In genomic region chr3:142646020-142646783, GRCh38 we compare ENCODE assay signal across 15 cellular contexts. TPM values are rescaled to one million over a fixed set of nuclear protein-coding genes. Genes with fewer than 3 reads are reported as not detected.
"Had no signal": no experiment of that assay in that cellular context is flagged by ENCODE, and none has a peak within 500 bp of the region (broad histone marks: within the 10 kb centered on the region; RNA-seq: fewer than 3 reads in every experiment).

No MANE protein-coding gene starts in this region.

- DNase-seq: activated CD4-positive, alpha-beta memory T cell treated with anti-CD3 and anti-CD28 coated beads, Interleukin-2, amount 10 ng/mL, durations not matched to agents 7 days and 5 days; activated CD4-positive, CD25-positive, alpha-beta regulatory T cell treated with anti-CD3 and anti-CD28 coated beads, Interleukin-2, amount 50 U/mL, for 72 hours; activated CD8-positive, alpha-beta memory T cell treated with anti-CD3 and anti-CD28 coated beads, Interleukin-2, amount 50 U/mL, for 48 hours; activated naive CD4-positive, alpha-beta T cell; aorta; naive thymus-derived CD4-positive, alpha-beta T cell; posterior cingulate gyrus; stimulated activated CD4-positive, alpha-beta T cell treated with anti-CD3 and anti-CD28 coated beads, Interleukin-15, amount 100 ng/mL, for 24 hours; stimulated activated CD4-positive, alpha-beta T cell treated with anti-CD3 and anti-CD28 coated beads, Interleukin-4, amount 100 ng/mL, for 24 hours had no signal

- H3K4me3 Mint-ChIP-seq: activated CD4-positive, alpha-beta memory T cell treated with anti-CD3 and anti-CD28 coated beads, Interleukin-2, amount 10 ng/mL, durations not matched to agents 7 days and 5 days; activated T-helper 1 cell treated with anti-CD3 and anti-CD28 coated beads, Interleukin-12 subunit alpha, Interleukin-12 subunit beta, Interleukin-2, Interleukin-4 antibody, amounts not matched to agents 30 ng/mL and 10 ng/mL and 1 ng/mL, durations not matched to agents 14 hours and 24 hours and 36 hours; naive thymus-derived CD4-positive, alpha-beta T cell; T-helper 2 cell treated with Interferon-gamma antibody and Interleukin-4, amounts not matched to agents 5 μg/mL and 100 μg/mL, for 36 hours had no signal

- H3K27me3 ChIP-seq: cardiac muscle cell, gastroesophageal sphincter had no signal

- H3K36me3 ChIP-seq: cardiac muscle cell, gastroesophageal sphincter had no signal

- H3K9me3 Mint-ChIP-seq: activated CD4-positive, alpha-beta memory T cell treated with anti-CD3 and anti-CD28 coated beads, Interleukin-2, amount 10 ng/mL, durations not matched to agents 7 days and 5 days; activated T-helper 1 cell treated with anti-CD3 and anti-CD28 coated beads, Interleukin-12 subunit alpha, Interleukin-12 subunit beta, Interleukin-2, Interleukin-4 antibody, amounts not matched to agents 30 ng/mL and 10 ng/mL and 1 ng/mL, durations not matched to agents 14 hours and 24 hours and 36 hours; T-helper 2 cell treated with Interferon-gamma antibody and Interleukin-4, amounts not matched to agents 5 μg/mL and 100 μg/mL, for 36 hours had no signal

- H3K4me3 ChIP-seq: cardiac muscle cell, gastroesophageal sphincter had no signal

- ATAC-seq: gastroesophageal sphincter; naive thymus-derived CD4-positive, alpha-beta T cell had no signal

- H3K27me3 Mint-ChIP-seq: activated CD4-positive, alpha-beta memory T cell treated with anti-CD3 and anti-CD28 coated beads, Interleukin-2, amount 10 ng/mL, durations not matched to agents 7 days and 5 days had no signal

- FAIRE-seq: urothelium cell line had no signal

- H3K4me1 Mint-ChIP-seq: activated CD4-positive, alpha-beta memory T cell treated with anti-CD3 and anti-CD28 coated beads, Interleukin-2, amount 10 ng/mL, durations not matched to agents 7 days and 5 days had no signal

- H3K27ac Mint-ChIP-seq: activated CD4-positive, alpha-beta memory T cell treated with anti-CD3 and anti-CD28 coated beads, Interleukin-2, amount 10 ng/mL, durations not matched to agents 7 days and 5 days; activated T-helper 1 cell treated with anti-CD3 and anti-CD28 coated beads, Interleukin-12 subunit alpha, Interleukin-12 subunit beta, Interleukin-2, Interleukin-4 antibody, amounts not matched to agents 30 ng/mL and 10 ng/mL and 1 ng/mL, durations not matched to agents 14 hours and 24 hours and 36 hours; naive thymus-derived CD4-positive, alpha-beta T cell; T-helper 2 cell treated with Interferon-gamma antibody and Interleukin-4, amounts not matched to agents 5 μg/mL and 100 μg/mL, for 36 hours had no signal

- H3K27ac ChIP-seq: cardiac muscle cell, gastroesophageal sphincter had no signal

- H3K4me1 ChIP-seq: gastroesophageal sphincter had no signal

- H3K9me3 ChIP-seq: gastroesophageal sphincter had no signal

RNA-seq across cellular contexts. Expression of gene PLS1, which starts 50.0 kb away (rescaled TPM):
- total RNA-seq: skeletal muscle tissue had no signal
